Comparison of ENCODE assay signal across 9 cellular contexts in the genomic region with DNA sequence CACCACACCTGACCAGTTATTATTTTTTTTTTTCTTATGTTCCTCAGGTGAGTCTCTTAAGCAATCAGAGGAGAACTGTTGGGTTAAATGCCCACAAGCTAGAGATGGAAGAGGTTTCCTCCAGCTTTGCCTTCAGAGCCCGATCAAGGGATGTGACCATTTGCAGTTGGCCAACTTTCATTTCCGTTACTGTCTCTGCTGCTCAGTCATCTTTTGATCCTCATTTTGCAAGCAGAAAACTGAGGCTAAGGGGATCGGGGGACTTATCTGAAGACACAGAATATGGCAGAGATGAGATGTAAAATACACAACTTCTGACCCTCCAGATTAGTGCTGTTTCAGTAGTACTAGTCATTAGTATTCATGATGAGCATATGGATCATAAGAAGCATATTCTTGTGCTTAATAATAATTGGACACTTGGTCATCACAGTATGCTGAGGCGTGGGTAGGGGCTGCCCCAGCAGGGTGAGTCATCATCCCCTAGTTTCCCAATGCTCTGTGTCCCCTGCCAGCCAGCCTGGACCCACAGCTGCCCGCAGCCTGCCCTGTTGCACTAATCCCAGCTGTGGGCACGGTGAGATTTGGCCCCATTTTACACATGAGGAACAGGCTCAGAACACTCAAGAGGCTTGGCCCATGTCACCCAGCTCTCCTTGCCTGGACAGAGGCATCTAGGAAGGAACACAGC.
DNase-seq lines count a peak whose midpoint lies in the region; ATAC-seq and TF ChIP-seq lines count a peak whose summit lies in the region.
"Had no signal": no experiment of that assay in that cellular context is flagged by ENCODE, and none has a peak within 500 bp of the region (broad histone marks: within the 10 kb centered on the region; RNA-seq: fewer than 3 reads in every experiment).

No MANE protein-coding gene starts in this region.

- peak overlapping the region; percentile 78 for H3K4ac ChIP-seq in IMR-90 (ENCODE audit: low read depth, low read length)

- H3K18ac ChIP-seq in IMR-90 (ENCODE audit: low read depth, low read length), result peak overlapping the region; percentile 21; the same call in 1 of the 2 replicates

- POLR2A ChIA-PET in IMR-90 (lab: Charles Lee; ENCODE audit: unreplicated experiment), result no interaction called here

- no peaks in the 10 kb centered on the region for H3K9me3 ChIP-seq in IMR-90 (ENCODE audit: control insufficient read depth, insufficient read depth, low read length)
- H3K9me3 ChIP-seq in colonic mucosa, result no peaks in the 10 kb centered on the region
- H3K9me3 ChIP-seq in muscle layer of duodenum (ENCODE audit: control insufficient read depth in 1 of 2, low read length in 2 of 2), result no peaks in the 10 kb centered on the region

- TF ChIP-seq CTCF in IMR-90 (conservative IDR thresholded peaks at IDR 0.05; ENCODE audit: low read depth, low read length) (no peak), colonic mucosa (IDR thresholded peaks at IDR 0.05) (no peak)

- in situ Hi-C loops in IMR-90 (cut with MboI; ENCODE audit: low sequenced_read_pairs), result no loop called here

- H3K14ac ChIP-seq in IMR-90 (replicated peaks; ENCODE audit: low read depth, low read length), result peak overlapping the region; percentile 72; the same call in 1 of the 2 replicates

- no peak for TF ChIP-seq RAD21 in IMR-90 (IDR thresholded peaks at IDR 0.05; ENCODE audit: low read length)

- H3K79me2 ChIP-seq in ACC112 (ENCODE audit: control insufficient read depth, insufficient read depth, low read length, unreplicated experiment), result peaks cover 39% of the 10 kb centered on the region

- H3K9ac ChIP-seq in IMR-90 (ENCODE audit: low read depth, low read length) (no peak overlapping the region), colonic mucosa (ENCODE audit: low read depth in 2 of 2, low read length in 2 of 2) (no peak overlapping the region)

- H4K20me1 ChIP-seq in IMR-90 (ENCODE audit: insufficient read depth, low read length), result peaks cover 7% of the 10 kb centered on the region; the same call in 1 of the 2 replicates

- CTCF ChIA-PET in IMR-90 (lab: Yijun Ruan, JAX), result interaction anchor here (0.6 kb wide), 1 partner anchor 228 kb away, joined by 4 read pairs; no protein-coding TSS in a partner anchor

- peak overlapping the region; percentile 93 for H2BK120ac ChIP-seq in IMR-90 (ENCODE audit: low read depth, low read length)

- peak overlapping the region; percentile 66 for H3K23ac ChIP-seq in IMR-90 (ENCODE audit: low read depth, low read length)

- peak overlapping the region; percentile 27; the same call in 1 of the 2 replicates for H2BK20ac ChIP-seq in IMR-90 (ENCODE audit: low read depth, low read length)

- H2BK5ac ChIP-seq in IMR-90 (ENCODE audit: low read depth, low read length, poor library complexity, severe bottlenecking), result peak overlapping the region; percentile 84

- WGBS in IMR-90 (ENCODE audit: extremely low coverage in 2 of 2, insufficient read length in 1 of 2), 2 experiments, result 60% methylated on average over 3 of the region's 6 CpGs; no CpG with 5 or more reads in 1 of the 2 experiments

- no peak overlapping the region; the same call in 1 of the 2 replicates for H3K56ac ChIP-seq in IMR-90 (ENCODE audit: extremely low read depth, insufficient read depth, low read length)

- peak overlapping the region; percentile 16 to 86; a peak in 3 of 4 replicates for H4K8ac ChIP-seq in IMR-90 (ENCODE audit: low read depth in 2 of 2, low read length in 2 of 2)

- H3K4me2 ChIP-seq in IMR-90 (ENCODE audit: low read depth, low read length), result peak overlapping the region; percentile 2; the same call in 1 of the 2 replicates

- peak overlapping the region; percentile 35 for H3K4me3 ChIP-seq in ACC112 (ENCODE audit: low read depth, low read length)
- no peak overlapping the region for H3K4me3 ChIP-seq in IMR-90 (ENCODE audit: insufficient read depth, low read depth, low read length)
- no peak overlapping the region for H3K4me3 ChIP-seq in colonic mucosa
- no peak overlapping the region for H3K4me3 ChIP-seq in muscle layer of duodenum (ENCODE audit: low read depth in 1 of 2, low read length in 2 of 2)

- peaks cover 26% of the 10 kb centered on the region for H3K9me1 ChIP-seq in IMR-90 (ENCODE audit: insufficient read depth, low read length)

- H3K4me1 ChIP-seq in ACC112 (ENCODE audit: control insufficient read depth, insufficient read depth, low read length, unreplicated experiment), result peaks cover 50% of the 10 kb centered on the region
- peaks cover 31% of the 10 kb centered on the region for H3K4me1 ChIP-seq in IMR-90 (ENCODE audit: control insufficient read depth, insufficient read depth, low read length)
- H3K4me1 ChIP-seq in colonic mucosa, result no peaks in the 10 kb centered on the region
- peaks cover 19 to 32% of the 10 kb centered on the region in 2 donors for H3K4me1 ChIP-seq in muscle layer of duodenum (ENCODE audit: control insufficient read depth in 1 of 2, insufficient read depth in 2 of 2, low read length in 2 of 2)

- peak overlapping the region; percentile 84 for H2AK9ac ChIP-seq in IMR-90 (replicated peaks; ENCODE audit: low read depth, low read length, poor library complexity)

- H3K36me3 ChIP-seq in ACC112 (ENCODE audit: insufficient read depth, low read length), result peaks cover 19% of the 10 kb centered on the region
- H3K36me3 ChIP-seq in IMR-90 (ENCODE audit: control insufficient read depth, insufficient read depth, low read length), result peaks cover 6% of the 10 kb centered on the region; the same call in 1 of the 2 replicates
- no peaks in the 10 kb centered on the region for H3K36me3 ChIP-seq in colonic mucosa
- no peaks in the 10 kb centered on the region for H3K36me3 ChIP-seq in muscle layer of duodenum (ENCODE audit: control insufficient read depth in 1 of 2, insufficient read depth in 2 of 2, low read length in 2 of 2)

- no peak for TF ChIP-seq POLR2A in IMR-90 (IDR thresholded peaks at IDR 0.05; ENCODE audit: low read depth, low read length)

- BruUV-seq in IMR-90 (replicated peaks; lab: Mats Ljungman, UMichigan), result no TSS peak

- intact Hi-C loops in IMR-90 (cut with micrococcal nuclease), result no loop called here
- intact Hi-C loops in colonic mucosa (cut with DNase I), result no loop called here

- H3K27ac ChIP-seq in ACC112 (ENCODE audit: low read depth, low read length) (peak overlapping the region; percentile 89), IMR-90 (ENCODE audit: insufficient read depth, low read length) (peak overlapping the region; percentile 75), colonic mucosa (peak overlapping the region; percentile 57), muscle layer of duodenum (ENCODE audit: low read length) (peak overlapping the region; percentile 90)

- H4K91ac ChIP-seq in IMR-90 (ENCODE audit: insufficient read depth, low read depth, low read length), result peak overlapping the region; percentile 67

- peak overlapping the region; percentile 26; the same call in 1 of the 3 replicates for H2BK15ac ChIP-seq in IMR-90 (ENCODE audit: low read depth, low read length)

- peak overlapping the region; percentile 97 for H2AK5ac ChIP-seq in IMR-90 (ENCODE audit: low read depth, low read length)

- no peak overlapping the region for H2AFZ ChIP-seq in ACC112 (ENCODE audit: low read length, unreplicated experiment)
- H2AFZ ChIP-seq in IMR-90 (replicated peaks; ENCODE audit: low read length, poor library complexity), result peak overlapping the region; percentile 28

- H4K5ac ChIP-seq in IMR-90 (ENCODE audit: low read depth, low read length), result peak overlapping the region; percentile 79; the same call in 1 of the 2 replicates

- H3K27me3 ChIP-seq in ACC112 (ENCODE audit: insufficient read depth, low read length) (no peaks in the 10 kb centered on the region), IMR-90 (ENCODE audit: control insufficient read depth, insufficient read depth, low read length) (no peaks in the 10 kb centered on the region), colonic mucosa (no peaks in the 10 kb centered on the region), muscle layer of duodenum (ENCODE audit: low read depth, low read length) (no peaks in the 10 kb centered on the region)

- dilution Hi-C loops in IMR-90 (cut with HindIII; ENCODE audit: low sequenced_read_pairs, unreplicated experiment), result no loop called here

- peak; percentile 85 for DNase-seq in IMR-90
- no peak for DNase-seq in colonic mucosa
- DNase-seq in NCI-H2081 (lab: John Stamatoyannopoulos, UW), result no peak
- DNase-seq: activated T-cell treated with anti-CD3 and anti-CD28 coated beads, Interleukin-2, amount 50 U/mL, for 1 hour had no signal

- ATAC-seq in IMR-90 (ENCODE audit: low read depth) (peak; percentile 69), HG03196 (IDR thresholded peaks at IDR 0.05; ENCODE audit: unreplicated experiment) (no peak), GM18517 (IDR thresholded peaks at IDR 0.05; ENCODE audit: unreplicated experiment) (no peak), HG03175 (IDR thresholded peaks at IDR 0.05; ENCODE audit: unreplicated experiment) (no peak)

- peaks cover 21 to 73% of the 10 kb centered on the region in 2 experiments for H3K79me1 ChIP-seq in IMR-90 (ENCODE audit: low read depth in 1 of 2, low read length in 2 of 2)

TF ChIP-seq in IMR-90, 13 proteins besides CTCF, POLR2A, EP300 and RAD21 (continues in another document):
- TF ChIP-seq, protein P1, sequence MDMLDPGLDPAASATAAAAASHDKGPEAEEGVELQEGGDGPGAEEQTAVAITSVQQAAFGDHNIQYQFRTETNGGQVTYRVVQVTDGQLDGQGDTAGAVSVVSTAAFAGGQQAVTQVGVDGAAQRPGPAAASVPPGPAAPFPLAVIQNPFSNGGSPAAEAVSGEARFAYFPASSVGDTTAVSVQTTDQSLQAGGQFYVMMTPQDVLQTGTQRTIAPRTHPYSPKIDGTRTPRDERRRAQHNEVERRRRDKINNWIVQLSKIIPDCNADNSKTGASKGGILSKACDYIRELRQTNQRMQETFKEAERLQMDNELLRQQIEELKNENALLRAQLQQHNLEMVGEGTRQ (IDR thresholded peaks at IDR 0.05; ENCODE audit: low read depth, low read length), result no peak
- peak; percentile 60; the same call in 1 of the 2 replicates for TF ChIP-seq BHLHE40 (IDR thresholded peaks at IDR 0.05; ENCODE audit: low read depth, low read length)
- TF ChIP-seq, protein P2, sequence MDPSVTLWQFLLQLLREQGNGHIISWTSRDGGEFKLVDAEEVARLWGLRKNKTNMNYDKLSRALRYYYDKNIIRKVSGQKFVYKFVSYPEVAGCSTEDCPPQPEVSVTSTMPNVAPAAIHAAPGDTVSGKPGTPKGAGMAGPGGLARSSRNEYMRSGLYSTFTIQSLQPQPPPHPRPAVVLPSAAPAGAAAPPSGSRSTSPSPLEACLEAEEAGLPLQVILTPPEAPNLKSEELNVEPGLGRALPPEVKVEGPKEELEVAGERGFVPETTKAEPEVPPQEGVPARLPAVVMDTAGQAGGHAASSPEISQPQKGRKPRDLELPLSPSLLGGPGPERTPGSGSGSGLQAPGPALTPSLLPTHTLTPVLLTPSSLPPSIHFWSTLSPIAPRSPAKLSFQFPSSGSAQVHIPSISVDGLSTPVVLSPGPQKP (IDR thresholded peaks at IDR 0.05; ENCODE audit: borderline replicate concordance, low read depth, low read length), result no peak
- TF ChIP-seq MAFK (IDR thresholded peaks at IDR 0.05; ENCODE audit: low read depth, low read length), result 0 out of 2 replicates have a peak, but pooled peaks have one; percentile 13
- peak; percentile 92 for TF ChIP-seq CEBPB (IDR thresholded peaks at IDR 0.05; ENCODE audit: low read depth, low read length)
- TF ChIP-seq MXI1 (IDR thresholded peaks at IDR 0.05; ENCODE audit: borderline replicate concordance, low read depth, low read length), result no peak
